7 cellular contexts compared by ENCODE assay signal in genomic region chr12:53352331-53353258, GRCh38. TPM values are rescaled to one million over a fixed set of nuclear protein-coding genes. Genes with fewer than 3 reads are reported as not detected.
A peak's percentile ranks its signal among the peaks of the same experiment; 100 is the strongest.
DNase-seq lines count a peak whose midpoint lies in the region; ATAC-seq and TF ChIP-seq lines count a peak whose summit lies in the region.

No MANE protein-coding gene starts in this region.

- in situ Hi-C loops in GM13977 (cut with MboI; ENCODE audit: low pct_unique_long_range_greater_than_20kb, low sequenced_read_pairs, unreplicated experiment): loop anchor here (5.0 kb wide), 1 partner anchor 70 kb away; the partner anchor contains the start of gene AMHR2

- ATAC-seq in HG03196 (IDR thresholded peaks at IDR 0.05; ENCODE audit: unreplicated experiment): peak; percentile 72
- ATAC-seq in left colon: peak; percentile 94

- intact Hi-C loops in left colon (cut with DNase I, micrococcal nuclease): loop anchor here (2.0 to 5.0 kb wide), 2 partner anchors 68 to 70 kb away; partner anchors contain the start of gene AMHR2 (in 1 of the 2)

- DNase-seq in GM13977 (ENCODE audit: low spot score) (peak; percentile 78), NCI-H510A (lab: John Stamatoyannopoulos, UW) (peak; percentile 45), cerebellar cortex (ENCODE audit: low spot score) (peak; percentile 96), left colon (peak; percentile 73 to 85)
- DNase-seq in activated CD4-positive, CD25-positive, alpha-beta regulatory T cell treated with anti-CD3 and anti-CD28 coated beads, Interleukin-2, amount 50 U/mL, for 72 hours: peak; percentile 76
- DNase-seq in stimulated activated CD4-positive, alpha-beta T cell treated with anti-CD3 and anti-CD28 coated beads, Interleukin-4, amount 100 ng/mL, for 24 hours: peak; percentile 87

- TF ChIP-seq CTCF in GM13977 (IDR thresholded peaks at IDR 0.05; ENCODE audit: extremely low read depth, insufficient read depth, missing control alignments): peak; percentile 76

RNA-seq across cellular contexts. Expression of gene SP7, which starts 16.4 kb away (rescaled TPM):
- total RNA-seq in left colon: not detected

RNA-seq across cellular contexts. Expression of gene SP1, which starts 27.4 kb away (rescaled TPM):
- total RNA-seq in left colon: 10 to 100 TPM; 85.2 to 98.2 TPM

RNA-seq across cellular contexts. Expression of gene AAAS, which starts 31.2 kb away (rescaled TPM):
- total RNA-seq in left colon: 10 to 100 TPM; 34.6 to 39.0 TPM

RNA-seq across cellular contexts. Expression of gene MYG1, which starts 53.1 kb away (rescaled TPM):
- 10 to 100 TPM; 37.9 to 39.2 TPM for total RNA-seq in left colon

RNA-seq across cellular contexts. Expression of gene PFDN5, which starts 57.3 kb away (rescaled TPM):
- total RNA-seq in left colon: 100 to 1,000 TPM; 268 to 291 TPM

Comparison
In these comparisons a context has a peak if more than half of its experiments do, and no peak if none do; other contexts are left out.
1. Peak in every context shown above with its lines: DNase-seq and ATAC-seq.
2. DNase-seq: peak in every context shown above with its lines; median percentile 96 in cerebellar cortex; 87 in stimulated activated CD4-positive, alpha-beta T cell treated with anti-CD3 and anti-CD28 coated beads, Interleukin-4, amount 100 ng/mL, for 24 hours; 79 in left colon; 78 in GM13977; 76 in activated CD4-positive, CD25-positive, alpha-beta regulatory T cell treated with anti-CD3 and anti-CD28 coated beads, Interleukin-2, amount 50 U/mL, for 72 hours; 45 in NCI-H510A.